In the genomic region with DNA sequence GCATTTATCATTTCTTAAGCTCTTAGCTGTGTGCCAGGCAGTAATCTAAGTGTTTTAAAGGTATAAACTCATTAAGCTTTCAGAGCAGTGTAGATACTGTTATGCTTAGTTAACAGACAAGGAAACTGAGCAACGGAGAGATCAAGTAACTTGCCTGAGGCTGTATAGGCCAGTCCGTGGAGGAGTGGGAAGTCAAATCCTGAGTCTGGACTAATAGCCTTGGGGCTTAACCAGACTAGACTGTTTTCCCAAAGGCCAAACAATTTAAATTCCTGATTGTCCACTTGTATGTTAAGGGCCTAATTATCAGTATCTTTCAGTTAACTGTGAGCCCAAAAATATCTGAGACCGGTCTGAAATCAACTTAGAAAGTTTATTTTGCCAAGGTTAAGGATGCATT, we compare ENCODE assay signal across 29 cellular contexts. TPM values are rescaled to one million over a fixed set of nuclear protein-coding genes. Genes with fewer than 3 reads are reported as not detected.
DNase-seq lines count a peak whose midpoint lies in the region; ATAC-seq and TF ChIP-seq lines count a peak whose summit lies in the region.
"Had no signal": no experiment of that assay in that cellular context is flagged by ENCODE, and none has a peak within 500 bp of the region (broad histone marks: within the 10 kb centered on the region; RNA-seq: fewer than 3 reads in every experiment).

No MANE protein-coding gene starts in this region.

- no TSS peak for BruUV-seq in OCI-LY7 (replicated peaks; lab: Mats Ljungman, UMichigan)

- H3K4me3 ChIP-seq in OCI-LY7 (ENCODE audit: low read depth, low read length, poor library complexity, severe bottlenecking) (peak overlapping the region; percentile 79), right cardiac atrium (ENCODE audit: low read length) (no peak overlapping the region)
- H3K4me3 ChIP-seq in naive thymus-derived CD4-positive, alpha-beta T cell (ENCODE audit: low read length): no peak overlapping the region
- H3K4me3 ChIP-seq: HAP-1, neural progenitor cell, SK-N-MC, suprapubic skin, uterus had no signal

- ATAC-seq in activated naive CD8-positive, alpha-beta T cell treated with anti-CD3 and anti-CD28 coated beads, Interleukin-2, amount 50 U/mL, for 24 hours: no peak
- no peak for ATAC-seq in naive thymus-derived CD4-positive, alpha-beta T cell
- ATAC-seq in right cardiac atrium (no peak), HG03025 (IDR thresholded peaks at IDR 0.05; ENCODE audit: low FRiP score, unreplicated experiment) (no peak)
- ATAC-seq: left lobe of liver, WTC11 had no signal

- peak overlapping the region; percentile 82 for H3K4me2 ChIP-seq in OCI-LY7 (ENCODE audit: low read length)
- H3K4me2 ChIP-seq: neural progenitor cell had no signal

- peaks cover 5% of the 10 kb centered on the region for H3K36me3 Mint-ChIP-seq in activated naive CD8-positive, alpha-beta T cell
- H3K36me3 Mint-ChIP-seq in activated naive CD8-positive, alpha-beta T cell treated with anti-CD3 and anti-CD28 coated beads, Interleukin-2, amount 50 U/mL, for 24 hours (ENCODE audit: low read depth): peaks cover 3% of the 10 kb centered on the region
- peaks cover 0 to 20% (median 7%) of the 10 kb centered on the region in 5 donors for H3K36me3 Mint-ChIP-seq in naive thymus-derived CD4-positive, alpha-beta T cell

- H3K79me2 ChIP-seq in OCI-LY7 (ENCODE audit: insufficient read depth, low read depth, low read length): peaks cover 73% of the 10 kb centered on the region

- no peak for DNase-seq in activated naive CD8-positive, alpha-beta T cell treated with anti-CD3 and anti-CD28 coated beads, Interleukin-2, amount 50 U/mL, for 24 hours
- no peak for DNase-seq in OCI-LY7 (ENCODE audit: low spot score)
- DNase-seq in naive thymus-derived CD4-positive, alpha-beta T cell: no peak
- no peak for DNase-seq in right cardiac atrium
- DNase-seq in H4 (ENCODE audit: low spot score): no peak
- no peak for DNase-seq in NCI-H2227 treated with DMSO at 0.1 percent for 48 hours (lab: John Stamatoyannopoulos, UW)
- DNase-seq: activated CD4-positive, alpha-beta memory T cell treated with anti-CD3 and anti-CD28 coated beads, Interleukin-2, amount 10 ng/mL, durations not matched to agents 7 days and 5 days; activated naive CD8-positive, alpha-beta T cell treated with anti-CD3 and anti-CD28 coated beads, Interleukin-2, amount 10 ng/mL, durations not matched to agents 7 days and 5 days; DMS153; effector CD4-positive, alpha-beta T cell; erythroblast; foreskin fibroblast; GF-D8; KG1; NCI-H1048; NCI-H187 treated with DMSO at 0.1 percent for 48 hours; NCI-H446; stimulated activated CD4-positive, alpha-beta T cell treated with anti-CD3 and anti-CD28 coated beads, Interleukin-1b, Interleukin-23, amount 100 ng/mL, for 48 hours; T-helper 9 cell; uterus had no signal

- CTCF ChIA-PET in OCI-LY7 (lab: Charles Lee; ENCODE audit: unreplicated experiment): no interaction called here
- CTCF ChIA-PET in naive thymus-derived CD4-positive, alpha-beta T cell (lab: Charles Lee): interaction anchor here (0.9 to 1.3 kb wide), 3 partner anchors 11 to 120 kb away, joined by 3 read pairs; no protein-coding TSS in a partner anchor

- peaks cover 7% of the 10 kb centered on the region; the same call in 1 of the 2 replicates for H3K9me3 ChIP-seq in OCI-LY7 (ENCODE audit: low read length)
- H3K9me3 ChIP-seq in naive thymus-derived CD4-positive, alpha-beta T cell (ENCODE audit: control insufficient read depth in 2 of 3, low read length in 3 of 3): no peaks in the 10 kb centered on the region
- no peaks in the 10 kb centered on the region for H3K9me3 ChIP-seq in right cardiac atrium (ENCODE audit: control insufficient read depth, low read length)
- H3K9me3 ChIP-seq: uterus had no signal

- H3K27ac Mint-ChIP-seq in activated naive CD8-positive, alpha-beta T cell: peak overlapping the region; percentile 46
- H3K27ac Mint-ChIP-seq in activated naive CD8-positive, alpha-beta T cell treated with anti-CD3 and anti-CD28 coated beads, Interleukin-2, amount 50 U/mL, for 24 hours: no peak overlapping the region
- H3K27ac Mint-ChIP-seq in naive thymus-derived CD4-positive, alpha-beta T cell: peak overlapping the region in 7 of 9 donors; percentile 14 to 72 (median 38)
- H3K27ac Mint-ChIP-seq: activated CD4-positive, alpha-beta memory T cell treated with anti-CD3 and anti-CD28 coated beads, Interleukin-2, amount 10 ng/mL, durations not matched to agents 7 days and 5 days; activated naive CD8-positive, alpha-beta T cell treated with anti-CD3 and anti-CD28 coated beads, Interleukin-2, amount 10 ng/mL, durations not matched to agents 7 days and 5 days; neural progenitor cell; WTC11 had no signal

- H3K9me2 ChIP-seq in OCI-LY7 (ENCODE audit: insufficient read depth, low read length): no peaks in the 10 kb centered on the region

- H3K4me1 Mint-ChIP-seq in activated naive CD8-positive, alpha-beta T cell (ENCODE audit: low read depth): peaks cover 56% of the 10 kb centered on the region
- peaks cover 53% of the 10 kb centered on the region for H3K4me1 Mint-ChIP-seq in activated naive CD8-positive, alpha-beta T cell treated with anti-CD3 and anti-CD28 coated beads, Interleukin-2, amount 50 U/mL, for 24 hours
- peaks cover 0 to 61% (median 45%) of the 10 kb centered on the region in 7 donors for H3K4me1 Mint-ChIP-seq in naive thymus-derived CD4-positive, alpha-beta T cell
- H3K4me1 Mint-ChIP-seq: WTC11 had no signal

- peaks cover 64% of the 10 kb centered on the region for H3K4me1 ChIP-seq in OCI-LY7 (ENCODE audit: insufficient read depth, low read length, poor library complexity, severe bottlenecking)
- H3K4me1 ChIP-seq in naive thymus-derived CD4-positive, alpha-beta T cell (ENCODE audit: control insufficient read depth in 2 of 2, insufficient read depth in 2 of 2, low read length in 2 of 2): peaks cover 26 to 48% of the 10 kb centered on the region in 2 donors
- peaks cover 7% of the 10 kb centered on the region for H3K4me1 ChIP-seq in right cardiac atrium (ENCODE audit: control insufficient read depth, insufficient read depth, low read length)

- intact Hi-C loops in OCI-LY7 (cut with micrococcal nuclease; ENCODE audit: unreplicated experiment) (no loop called here), right cardiac atrium (cut with DNase I) (no loop called here)
- intact Hi-C loops in naive thymus-derived CD4-positive, alpha-beta T cell (cut with micrococcal nuclease): no loop called here

- WGBS in right cardiac atrium: 80% methylated on average over 3 of the region's 3 CpGs

- H3K4me3 Mint-ChIP-seq in activated naive CD8-positive, alpha-beta T cell: no peak overlapping the region
- H3K4me3 Mint-ChIP-seq in activated naive CD8-positive, alpha-beta T cell treated with anti-CD3 and anti-CD28 coated beads, Interleukin-2, amount 50 U/mL, for 24 hours: no peak overlapping the region
- H3K4me3 Mint-ChIP-seq in naive thymus-derived CD4-positive, alpha-beta T cell: peak overlapping the region in 6 of 10 donors; percentile 20 to 73 (median 62)
- H3K4me3 Mint-ChIP-seq: activated CD4-positive, alpha-beta memory T cell treated with anti-CD3 and anti-CD28 coated beads, Interleukin-2, amount 10 ng/mL, durations not matched to agents 7 days and 5 days; activated naive CD8-positive, alpha-beta T cell treated with anti-CD3 and anti-CD28 coated beads, Interleukin-2, amount 10 ng/mL, durations not matched to agents 7 days and 5 days; neural progenitor cell; WTC11 had no signal

- H3K27me3 ChIP-seq in naive thymus-derived CD4-positive, alpha-beta T cell (ENCODE audit: control insufficient read depth in 2 of 2, insufficient read depth in 2 of 2, low read length in 2 of 2): no peaks in the 10 kb centered on the region
- no peaks in the 10 kb centered on the region for H3K27me3 ChIP-seq in right cardiac atrium (ENCODE audit: control insufficient read depth, insufficient read depth)
- H3K27me3 ChIP-seq: neural progenitor cell, suprapubic skin, uterus had no signal

- POLR2A ChIA-PET in OCI-LY7 (lab: Charles Lee): interaction anchor here (0.5 to 0.6 kb wide), 4 partner anchors 8 to 689 kb away, joined by 3 to 5 read pairs (median 3); no protein-coding TSS in a partner anchor
- POLR2A ChIA-PET in naive thymus-derived CD4-positive, alpha-beta T cell (lab: Charles Lee): interaction anchor here (0.6 to 5.8 kb wide), 3 partner anchors 34 to 58 kb away, joined by 3 to 35 read pairs (median 3); no protein-coding TSS in a partner anchor

- H2AFZ ChIP-seq in OCI-LY7 (ENCODE audit: low read length): no peak overlapping the region
- H2AFZ ChIP-seq: neural progenitor cell had no signal

- H3K27ac ChIP-seq in OCI-LY7 (ENCODE audit: low read depth, low read length, poor library complexity, severe bottlenecking) (no peak overlapping the region), right cardiac atrium (ENCODE audit: low read length) (no peak overlapping the region)
- H3K27ac ChIP-seq in naive thymus-derived CD4-positive, alpha-beta T cell (ENCODE audit: low read depth, low read length): no peak overlapping the region
- H3K27ac ChIP-seq: neural progenitor cell, SK-N-MC, suprapubic skin, uterus had no signal

- no peak for TF ChIP-seq CTCF in OCI-LY7 (conservative IDR thresholded peaks at IDR 0.05; ENCODE audit: low read length)

- H3K27me3 Mint-ChIP-seq in activated naive CD8-positive, alpha-beta T cell: no peaks in the 10 kb centered on the region
- H3K27me3 Mint-ChIP-seq in activated naive CD8-positive, alpha-beta T cell treated with anti-CD3 and anti-CD28 coated beads, Interleukin-2, amount 50 U/mL, for 24 hours: no peaks in the 10 kb centered on the region
- no peaks in the 10 kb centered on the region for H3K27me3 Mint-ChIP-seq in naive thymus-derived CD4-positive, alpha-beta T cell
- H3K27me3 Mint-ChIP-seq: activated CD4-positive, alpha-beta memory T cell treated with anti-CD3 and anti-CD28 coated beads, Interleukin-2, amount 10 ng/mL, durations not matched to agents 7 days and 5 days; activated naive CD8-positive, alpha-beta T cell treated with anti-CD3 and anti-CD28 coated beads, Interleukin-2, amount 10 ng/mL, durations not matched to agents 7 days and 5 days; progenitor cell of endocrine pancreas had no signal

- H3K9me3 Mint-ChIP-seq in activated naive CD8-positive, alpha-beta T cell (ENCODE audit: low read depth): no peaks in the 10 kb centered on the region
- peaks cover 3% of the 10 kb centered on the region for H3K9me3 Mint-ChIP-seq in activated naive CD8-positive, alpha-beta T cell treated with anti-CD3 and anti-CD28 coated beads, Interleukin-2, amount 50 U/mL, for 24 hours
- peaks cover 0 to 4% (median 2%) of the 10 kb centered on the region in 11 donors for H3K9me3 Mint-ChIP-seq in naive thymus-derived CD4-positive, alpha-beta T cell

- 0 out of 2 replicates have a peak, but pooled peaks cover 4% of the 10 kb centered on the region for H4K20me1 ChIP-seq in OCI-LY7 (ENCODE audit: insufficient read depth, low read length)

- H3K36me3 ChIP-seq in OCI-LY7 (ENCODE audit: insufficient read depth, low read length): peaks cover 60% of the 10 kb centered on the region
- H3K36me3 ChIP-seq in naive thymus-derived CD4-positive, alpha-beta T cell (ENCODE audit: control insufficient read depth in 2 of 3, insufficient read depth in 3 of 3, low read length in 3 of 3): peaks cover 0 to 11% (median 0%) of the 10 kb centered on the region in 3 experiments
- H3K36me3 ChIP-seq: HAP-1, uterus had no signal

RNA-seq across cellular contexts. Expression of a gene that starts 2.6 kb away (rescaled TPM):
- 17.0 and 18.1 TPM in 2 replicates for total RNA-seq in OCI-LY7 (2014; rRNA removed; shearing (Covaris generic))
- total RNA-seq in OCI-LY7 (2022): 60.8 and 65.2 TPM in 2 replicates
- total RNA-seq in naive thymus-derived CD4-positive, alpha-beta T cell: 10 to 100 TPM; 24.7 to 60.8 (median 40.0) TPM
- 10 to 100 TPM; 62.5 to 76.2 TPM for polyA plus RNA-seq in naive thymus-derived CD4-positive, alpha-beta T cell
- 10 to 100 TPM; 24.0 to 28.7 (median 26.5) TPM for total RNA-seq in right cardiac atrium
- polyA plus RNA-seq in right cardiac atrium: 9.6 TPM
- total RNA-seq in H4 (2014; rRNA removed; shearing (Covaris generic)): 7.7 and 12.1 TPM in 2 replicates

Comparison
In these comparisons a context has a peak if more than half of its experiments do, and no peak if none do; other contexts are left out.
1. H3K4me3 Mint-ChIP-seq: peak in naive thymus-derived CD4-positive, alpha-beta T cell (6 of 10); none in activated naive CD8-positive, alpha-beta T cell (single experiment) and activated naive CD8-positive, alpha-beta T cell treated with anti-CD3 and anti-CD28 coated beads, Interleukin-2, amount 50 U/mL, for 24 hours (single experiment).